In genomic region chr19:15469513-15470297, GRCh38 we compare ENCODE assay signal across 9 cellular contexts. TPM values are rescaled to one million over a fixed set of nuclear protein-coding genes. Genes with fewer than 3 reads are reported as not detected.
A peak's percentile ranks its signal among the peaks of the same experiment; 100 is the strongest.
DNase-seq lines count a peak whose midpoint lies in the region; ATAC-seq and TF ChIP-seq lines count a peak whose summit lies in the region.
"Had no signal": no experiment of that assay in that cellular context is flagged by ENCODE, and none has a peak within 500 bp of the region (broad histone marks: within the 10 kb centered on the region; RNA-seq: fewer than 3 reads in every experiment).

No MANE protein-coding gene starts in this region.

- no peaks in the 10 kb centered on the region for H3K9me3 ChIP-seq in uterus

- peak overlapping the region in 1 of 2 donors; percentile 90 for H3K27ac Mint-ChIP-seq in activated naive CD4-positive, alpha-beta T cell treated with anti-CD3 and anti-CD28 coated beads, Interleukin-2, amount 50 U/mL, for 72 hours

- no peak for TF ChIP-seq POLR2A in uterus (IDR thresholded peaks at IDR 0.05)

- H3K27me3 ChIP-seq in uterus = peaks cover 0 to 5% of the 10 kb centered on the region in 2 donors

- no peak for TF ChIP-seq CTCF in uterus (IDR thresholded peaks at IDR 0.05)

- peak overlapping the region; percentile 9 to 14 for H3K4me3 ChIP-seq in uterus

- intact Hi-C loops in Right ventricle myocardium superior (cut with DNase I) (no loop called here), Right ventricle myocardium inferior (cut with DNase I) (no loop called here), uterus (cut with DNase I; ENCODE audit: low total_unique reads) (no loop called here)

- H3K36me3 Mint-ChIP-seq in activated naive CD4-positive, alpha-beta T cell treated with anti-CD3 and anti-CD28 coated beads, Interleukin-2, amount 50 U/mL, for 72 hours = peaks cover 0 to 20% of the 10 kb centered on the region in 2 donors

- peaks cover 0 to 8% of the 10 kb centered on the region in 2 donors for H3K4me1 ChIP-seq in uterus

- H3K36me3 ChIP-seq in uterus = no peaks in the 10 kb centered on the region

- H3K27ac ChIP-seq in uterus = no peak overlapping the region

- peak; percentile 73 for ATAC-seq in Right ventricle myocardium superior (ENCODE audit: poor library complexity)
- ATAC-seq in Right ventricle myocardium inferior = no peak
- ATAC-seq in activated naive CD4-positive, alpha-beta T cell treated with anti-CD3 and anti-CD28 coated beads, Interleukin-2, amount 50 U/mL, for 72 hours = peak; percentile 15 to 27

- DNase-seq in Right ventricle myocardium superior (no peak), Right ventricle myocardium inferior (ENCODE audit: missing footprints) (no peak), iris pigment epithelial cell (ENCODE audit: low read depth) (peak; percentile 38), uterus (no peak), GF-D8 (lab: John Stamatoyannopoulos, UW) (no peak), NCI-H524 (lab: John Stamatoyannopoulos, UW) (no peak)
- DNase-seq in activated naive CD4-positive, alpha-beta T cell treated with anti-CD3 and anti-CD28 coated beads, Interleukin-2, amount 50 U/mL, for 72 hours (ENCODE audit: low spot score in 2 of 2) = peak in 1 of 2 donors; percentile 37
- DNase-seq in activated CD4-positive, CD25-positive, alpha-beta regulatory T cell (lab: John Stamatoyannopoulos, UW) = no peak

- no peaks in the 10 kb centered on the region for H3K9me3 Mint-ChIP-seq in activated naive CD4-positive, alpha-beta T cell treated with anti-CD3 and anti-CD28 coated beads, Interleukin-2, amount 50 U/mL, for 72 hours

RNA-seq across cellular contexts. Expression of gene RASAL3, which starts 5.4 kb away (rescaled TPM):
- total RNA-seq in Right ventricle myocardium superior = 0.65 TPM
- total RNA-seq in Right ventricle myocardium inferior = 2.3 TPM
- total RNA-seq in activated naive CD4-positive, alpha-beta T cell treated with anti-CD3 and anti-CD28 coated beads, Interleukin-2, amount 50 U/mL, for 72 hours = 100 to 1,000 TPM in 1 of 2 donors, 10 to 100 TPM in 1; 64.5 to 101 TPM
- total RNA-seq in uterus = 1 to 10 TPM in 2 of 4 donors, under 1 TPM in 1, not detected in 1; 0.51 to 4.3 (median 1.1) TPM
- total RNA-seq: myocyte had no signal

RNA-seq across cellular contexts. Expression of gene PGLYRP2, which starts 9.6 kb away (rescaled TPM):
- total RNA-seq in Right ventricle myocardium superior = not detected
- not detected for total RNA-seq in Right ventricle myocardium inferior
- total RNA-seq in activated naive CD4-positive, alpha-beta T cell treated with anti-CD3 and anti-CD28 coated beads, Interleukin-2, amount 50 U/mL, for 72 hours = under 1 TPM; 0.09 to 0.29 TPM
- not detected for total RNA-seq in uterus
- total RNA-seq: myocyte had no signal

RNA-seq across cellular contexts. Expression of gene WIZ, which starts 19.9 kb away (rescaled TPM):
- total RNA-seq in Right ventricle myocardium superior (21.9 TPM), Right ventricle myocardium inferior (31.3 TPM), uterus (10 to 100 TPM in 1 of 4 donors, 1 to 10 TPM in 3; 6.5 to 53.9 (median 8.5) TPM)
- 10 to 100 TPM; 18.4 to 19.8 TPM for total RNA-seq in activated naive CD4-positive, alpha-beta T cell treated with anti-CD3 and anti-CD28 coated beads, Interleukin-2, amount 50 U/mL, for 72 hours

RNA-seq across cellular contexts. Expression of gene CYP4F22, which starts 38.6 kb away (rescaled TPM):
- total RNA-seq in Right ventricle myocardium superior (not detected), Right ventricle myocardium inferior (not detected), uterus (not detected)
- under 1 TPM in 1 of 2 donors, not detected in 1; 0.72 TPM for total RNA-seq in activated naive CD4-positive, alpha-beta T cell treated with anti-CD3 and anti-CD28 coated beads, Interleukin-2, amount 50 U/mL, for 72 hours
- total RNA-seq: myocyte had no signal

RNA-seq across cellular contexts. Expression of gene AKAP8L, which starts 50.9 kb away (rescaled TPM):
- 74.5 TPM for total RNA-seq in Right ventricle myocardium superior
- 76.7 TPM for total RNA-seq in Right ventricle myocardium inferior
- 100 to 1,000 TPM in 1 of 2 donors, 10 to 100 TPM in 1; 70.9 to 114 TPM for total RNA-seq in activated naive CD4-positive, alpha-beta T cell treated with anti-CD3 and anti-CD28 coated beads, Interleukin-2, amount 50 U/mL, for 72 hours
- 100 to 1,000 TPM in 2 of 4 donors, 10 to 100 TPM in 2; 82.4 to 157 (median 117) TPM for total RNA-seq in uterus

Comparison
In these comparisons a context has a peak if more than half of its experiments do, and no peak if none do; other contexts are left out.
1. RNA of gene RASAL3, which starts 5.4 kb away (total RNA-seq): 64.5 to 101 TPM in activated naive CD4-positive, alpha-beta T cell treated with anti-CD3 and anti-CD28 coated beads, Interleukin-2, amount 50 U/mL, for 72 hours; 2.3 TPM in Right ventricle myocardium inferior (single experiment), 0.51 to 4.3 TPM in uterus and 0.65 TPM in Right ventricle myocardium superior (single experiment); every median in the first group is over 10 times any median in the second.